ENCODE assay signal across 8 cellular contexts in genomic region chr19:11130824-11131455, GRCh38. TPM values are rescaled to one million over a fixed set of nuclear protein-coding genes. Genes with fewer than 3 reads are reported as not detected.
DNase-seq lines count a peak whose midpoint lies in the region; ATAC-seq lines count a peak whose summit lies in the region.

No MANE protein-coding gene starts in this region.

- intact Hi-C loops in right cardiac atrium (cut with DNase I), result loop anchor here in 1 of 4 donors (5.0 kb wide), 1 partner anchor 76 kb away; no protein-coding TSS in a partner anchor
- intact Hi-C loops in sciatic nerve (cut with DNase I), result no loop called here

- H3K27ac ChIP-seq in right cardiac atrium (ENCODE audit: low read length), result peak overlapping the region; percentile 85

- no peaks in the 10 kb centered on the region for H3K9me3 ChIP-seq in right cardiac atrium (ENCODE audit: control insufficient read depth, low read length)

- WGBS in right cardiac atrium, result 41% methylated on average over 19 of the region's 19 CpGs

- peak; percentile 95 for DNase-seq in ELF-1 (ENCODE audit: low read depth, low spot score)
- peak; percentile 82 for DNase-seq in NAMALWA (ENCODE audit: low spot score)
- DNase-seq in T-helper 2 cell, result peak; percentile 34 to 64 (median 58)
- peak in 49 of 58 donors; percentile 2 to 76 (median 29) for DNase-seq in anterior cingulate cortex (lab: John Stamatoyannopoulos, UW)
- DNase-seq in right cardiac atrium, result peak; percentile 75 to 91 (median 90)
- peak; percentile 88 for DNase-seq in sciatic nerve (ENCODE audit: low spot score)

- no peaks in the 10 kb centered on the region for H3K4me1 ChIP-seq in right cardiac atrium (ENCODE audit: control insufficient read depth, insufficient read depth, low read length)

- H3K4me3 ChIP-seq in right cardiac atrium (ENCODE audit: low read length), result no peak overlapping the region

- ATAC-seq in right cardiac atrium, result peak; percentile 73 to 77
- peak; percentile 87 for ATAC-seq in sciatic nerve
- no peak for ATAC-seq in GM21619 (IDR thresholded peaks at IDR 0.05; ENCODE audit: unreplicated experiment)
- no peak for ATAC-seq in HG03457 (IDR thresholded peaks at IDR 0.05; ENCODE audit: unreplicated experiment)

- no peaks in the 10 kb centered on the region for H3K27me3 ChIP-seq in right cardiac atrium (ENCODE audit: control insufficient read depth, insufficient read depth)

RNA-seq across cellular contexts. Expression of gene SPC24, which starts 24.6 kb away (rescaled TPM):
- total RNA-seq in right cardiac atrium, result 1 to 10 TPM in 3 of 4 donors, under 1 TPM in 1; 0.56 to 4.4 (median 3.4) TPM
- polyA plus RNA-seq in right cardiac atrium, result 1.6 TPM
- 1.3 TPM for total RNA-seq in sciatic nerve

RNA-seq across cellular contexts. Expression of gene LDLR, which starts 41.7 kb away (rescaled TPM):
- total RNA-seq in right cardiac atrium (100 to 1,000 TPM in 1 of 4 donors, 10 to 100 TPM in 2, 1 to 10 TPM in 1; 7.6 to 101 (median 21.6) TPM), sciatic nerve (155 TPM)
- 19.3 TPM for polyA plus RNA-seq in right cardiac atrium

Comparison
In these comparisons a context has a peak if more than half of its experiments do, and no peak if none do; other contexts are left out.
1. DNase-seq: peak in every context shown above with its lines; median percentile 95 in ELF-1; 90 in right cardiac atrium; 88 in sciatic nerve; 82 in NAMALWA; 58 in T-helper 2 cell; 29 in anterior cingulate cortex.
2. ATAC-seq: peak in right cardiac atrium (2 of 2) and sciatic nerve (single experiment); none in GM21619 (single experiment) and HG03457 (single experiment).